In the genomic region with DNA sequence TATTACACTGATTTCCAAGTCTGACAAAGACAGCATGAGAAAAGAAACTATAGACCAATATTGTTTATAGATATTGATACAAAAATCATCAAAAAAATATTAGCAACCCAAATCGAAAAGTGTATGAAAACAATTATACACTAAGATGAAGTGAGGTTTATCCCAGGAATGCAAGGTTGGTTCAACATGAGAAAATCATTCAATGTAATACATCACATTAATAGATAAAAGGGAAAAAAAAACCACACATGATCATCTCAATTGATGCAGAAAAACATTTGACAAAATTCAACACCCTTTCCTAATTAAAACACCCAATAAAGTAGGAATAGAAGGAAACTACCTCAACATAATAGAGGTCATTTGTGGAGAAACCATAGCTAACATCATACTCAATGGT, we compare ENCODE assay signal across 27 cellular contexts.
"Had no signal": no experiment of that assay in that cellular context is flagged by ENCODE, and none has a peak within 500 bp of the region (broad histone marks: within the 10 kb centered on the region; RNA-seq: fewer than 3 reads in every experiment).

No MANE protein-coding gene starts in this region.

- H3K79me2 ChIP-seq: hepatocyte had no signal

- H3K4me1 ChIP-seq: left lung, pancreas, psoas muscle, right atrium auricular region, spleen, upper lobe of left lung had no signal

- DNase-seq: activated CD4-positive, alpha-beta memory T cell treated with anti-CD3 and anti-CD28 coated beads, Interleukin-2, amount 10 ng/mL, durations not matched to agents 7 days and 5 days; activated CD4-positive, alpha-beta T cell treated with anti-CD3 and anti-CD28 coated beads, Interleukin-2, amount 10 ng/mL, durations not matched to agents 24 days and 14 days; activated CD8-positive, alpha-beta memory T cell treated with anti-CD3 and anti-CD28 coated beads, Interleukin-2, amount 10 ng/mL, durations not matched to agents 7 days and 5 days; activated T-cell treated with anti-CD3 and anti-CD28 coated beads, Interleukin-2, amount 50 U/mL, for 1 hour; cerebellar nuclear complex; cortex of kidney; glutamatergic neuron; immature natural killer cell; left lung; pancreas; psoas muscle; spleen; stimulated activated CD4-positive, alpha-beta T cell treated with anti-CD3 and anti-CD28 coated beads, Interleukin-4, amount 100 ng/mL, for 24 hours; stimulated activated naive CD4-positive, alpha-beta T cell treated with Interleukin-2 at 50 U/mL for 16 hours; T-cell; upper lobe of left lung had no signal

- H3K4me3 Mint-ChIP-seq: activated CD4-positive, alpha-beta memory T cell treated with anti-CD3 and anti-CD28 coated beads, Interleukin-2, amount 10 ng/mL, durations not matched to agents 7 days and 5 days; activated CD4-positive, alpha-beta T cell treated with anti-CD3 and anti-CD28 coated beads, Interleukin-2, amount 10 ng/mL, durations not matched to agents 24 days and 14 days; activated CD8-positive, alpha-beta memory T cell treated with anti-CD3 and anti-CD28 coated beads, Interleukin-2, amount 10 ng/mL, durations not matched to agents 7 days and 5 days; activated T-helper 17 cell treated with anti-CD3 and anti-CD28 coated beads, Interleukin-2, amount 50 U/mL, for 72 hours; immature natural killer cell; nephron; T-cell; T-helper 2 cell treated with Interferon-gamma antibody and Interleukin-4, amounts not matched to agents 5 μg/mL and 100 μg/mL, for 36 hours had no signal

- H3K27me3 ChIP-seq: hepatocyte, left lung, pancreas, right atrium auricular region, spleen, upper lobe of left lung had no signal

- H3K4me3 ChIP-seq: hepatocyte, left lung, lung, pancreas, psoas muscle, right atrium auricular region, spleen, thoracic aorta, upper lobe of left lung had no signal

- H3K27ac ChIP-seq: hepatocyte, left lung, pancreas, psoas muscle, right atrium auricular region, spleen, thoracic aorta, upper lobe of left lung, VCaP had no signal

- H3K27ac Mint-ChIP-seq: activated CD4-positive, alpha-beta memory T cell treated with anti-CD3 and anti-CD28 coated beads, Interleukin-2, amount 10 ng/mL, durations not matched to agents 7 days and 5 days; activated CD4-positive, alpha-beta T cell treated with anti-CD3 and anti-CD28 coated beads, Interleukin-2, amount 10 ng/mL, durations not matched to agents 24 days and 14 days; activated CD8-positive, alpha-beta memory T cell treated with anti-CD3 and anti-CD28 coated beads, Interleukin-2, amount 10 ng/mL, durations not matched to agents 7 days and 5 days; activated naive CD4-positive, alpha-beta T cell treated with anti-CD3 and anti-CD28 coated beads, Interleukin-2, amount 50 U/mL, for 72 hours; activated T-helper 17 cell treated with anti-CD3 and anti-CD28 coated beads, Interleukin-2, amount 50 U/mL, for 72 hours; immature natural killer cell; nephron; T-cell; T-helper 2 cell treated with Interferon-gamma antibody and Interleukin-4, amounts not matched to agents 5 μg/mL and 100 μg/mL, for 36 hours had no signal

- H3K27me3 Mint-ChIP-seq: activated CD4-positive, alpha-beta memory T cell treated with anti-CD3 and anti-CD28 coated beads, Interleukin-2, amount 10 ng/mL, durations not matched to agents 7 days and 5 days; activated CD4-positive, alpha-beta T cell treated with anti-CD3 and anti-CD28 coated beads, Interleukin-2, amount 10 ng/mL, durations not matched to agents 24 days and 14 days; activated CD8-positive, alpha-beta memory T cell treated with anti-CD3 and anti-CD28 coated beads, Interleukin-2, amount 10 ng/mL, durations not matched to agents 7 days and 5 days; activated T-helper 17 cell treated with anti-CD3 and anti-CD28 coated beads, Interleukin-2, amount 50 U/mL, for 72 hours; T-cell had no signal

- H3K4me2 ChIP-seq: hepatocyte had no signal

- H3K9me3 ChIP-seq: pancreas had no signal

- FAIRE-seq: frontal cortex, pancreas had no signal

- H3K36me3 ChIP-seq: pancreas, right atrium auricular region, thoracic aorta, upper lobe of left lung had no signal

- ATAC-seq: activated CD4-positive, CD25-positive, alpha-beta regulatory T cell treated with anti-CD3 and anti-CD28 coated beads, Interleukin-2, amount 50 U/mL, for 24 hours; activated CD8-positive, alpha-beta memory T cell treated with anti-CD3 and anti-CD28 coated beads, Interleukin-2, amount 10 ng/mL, durations not matched to agents 7 days and 5 days; activated naive CD4-positive, alpha-beta T cell treated with anti-CD3 and anti-CD28 coated beads, Interleukin-2, amount 50 U/mL, for 72 hours; activated T-helper 17 cell treated with anti-CD3 and anti-CD28 coated beads, Interleukin-2, amount 50 U/mL, for 72 hours; left lung; pancreas; psoas muscle; T-cell had no signal

- H3K4me1 Mint-ChIP-seq: activated CD4-positive, alpha-beta memory T cell treated with anti-CD3 and anti-CD28 coated beads, Interleukin-2, amount 10 ng/mL, durations not matched to agents 7 days and 5 days; activated CD4-positive, alpha-beta T cell treated with anti-CD3 and anti-CD28 coated beads, Interleukin-2, amount 10 ng/mL, durations not matched to agents 24 days and 14 days; activated CD8-positive, alpha-beta memory T cell treated with anti-CD3 and anti-CD28 coated beads, Interleukin-2, amount 10 ng/mL, durations not matched to agents 7 days and 5 days; activated T-helper 17 cell treated with anti-CD3 and anti-CD28 coated beads, Interleukin-2, amount 50 U/mL, for 72 hours; nephron; T-cell had no signal

- H2AFZ ChIP-seq: hepatocyte had no signal
